ENCODE assay signal across 8 cellular contexts in genomic region chr1:59290173-59290954, GRCh38. TPM values are rescaled to one million over a fixed set of nuclear protein-coding genes. Genes with fewer than 3 reads are reported as not detected.
DNase-seq lines count a peak whose midpoint lies in the region; ATAC-seq and TF ChIP-seq lines count a peak whose summit lies in the region.

No MANE protein-coding gene starts in this region.

- H2AFZ ChIP-seq in H9 (ENCODE audit: low read length) = no peak overlapping the region

- peaks cover 2% of the 10 kb centered on the region; the same call in 1 of the 2 replicates for H3K27me3 Mint-ChIP-seq in H9 (ENCODE audit: low read depth)

- no peaks in the 10 kb centered on the region for H3K9me3 ChIP-seq in H9 (ENCODE audit: control insufficient read depth, low read depth, low read length)

- TF ChIP-seq CTCF in H9 (conservative IDR thresholded peaks at IDR 0.05) (peak; percentile 75), WI38 (IDR thresholded peaks at IDR 0.05; ENCODE audit: low read depth, low read length) (peak; percentile 22; the same call in 1 of the 2 replicates)

- peaks cover 2 to 3% of the 10 kb centered on the region in 2 experiments; a peak in 1 of 4 replicates for H3K4me1 Mint-ChIP-seq in H9

- no peaks in the 10 kb centered on the region for H3K79me2 ChIP-seq in H9 (ENCODE audit: insufficient read depth, low read length)

- H2BK12ac ChIP-seq in H9 (ENCODE audit: insufficient read length, low read depth, low read length) = no peak overlapping the region

- H3K4me2 ChIP-seq in H9 (ENCODE audit: insufficient read depth, insufficient read length, low read length) = no peak overlapping the region

- H4K91ac ChIP-seq in H9 (ENCODE audit: insufficient read length, low read depth, low read length) = no peak overlapping the region

- no peak overlapping the region for H3K56ac ChIP-seq in H9 (ENCODE audit: insufficient read length, low read depth, low read length)

- peak; percentile 69 for DNase-seq in Right ventricle myocardium inferior (ENCODE audit: missing footprints)
- DNase-seq in cardiac septum (ENCODE audit: low spot score) = no peak
- DNase-seq in H9 = peak; percentile 73
- DNase-seq in LoVo (ENCODE audit: low spot score) = peak; percentile 39
- DNase-seq in iPS-NIHi7 (ENCODE audit: extremely low spot score) = peak; percentile 66
- DNase-seq in stimulated activated naive CD4-positive, alpha-beta T cell treated with Interleukin-2 at 50 U/mL for 16 hours (lab: John Stamatoyannopoulos, UW) = no peak
- DNase-seq in NCI-H1930 (lab: John Stamatoyannopoulos, UW) = no peak

- no peaks in the 10 kb centered on the region for H3K79me1 ChIP-seq in H9 (ENCODE audit: insufficient read depth, low read depth, low read length, poor library complexity, severe bottlenecking)

- WGBS in H9 (ENCODE audit: extremely low coverage, insufficient read length, low lambda C conversion rate) = 100% methylated on average over 1 of the region's 9 CpGs

- H3K9ac ChIP-seq in H9 (ENCODE audit: extremely low read depth, insufficient read length, low read length) = no peak overlapping the region

- H2BK20ac ChIP-seq in H9 (ENCODE audit: low read depth, low read length, poor library complexity, severe bottlenecking) = no peak overlapping the region

- H3K27ac Mint-ChIP-seq in H9 = no peak overlapping the region

- no peaks in the 10 kb centered on the region for H3K36me3 Mint-ChIP-seq in H9 (ENCODE audit: insufficient read depth in 1 of 3, low read depth in 3 of 3)

- no peaks in the 10 kb centered on the region for H3K9me3 Mint-ChIP-seq in H9

- H3K4me3 Mint-ChIP-seq in H9 = no peak overlapping the region

- no peak for ATAC-seq in Right ventricle myocardium inferior

- H3K27ac ChIP-seq in H9 (ENCODE audit: insufficient read length, low read depth, low read length) = no peak overlapping the region

- H3K4me3 ChIP-seq in WI38 (ENCODE audit: low read depth, low read length) = no peak overlapping the region

- H4K8ac ChIP-seq in H9 (replicated peaks; ENCODE audit: insufficient read length, low read depth, low read length) = no peak overlapping the region

- H2BK5ac ChIP-seq in H9 (ENCODE audit: insufficient read length, low read length) = no peak overlapping the region

- H2BK120ac ChIP-seq in H9 (ENCODE audit: low read depth, low read length, poor library complexity, severe bottlenecking) = no peak overlapping the region

- H4K5ac ChIP-seq in H9 (ENCODE audit: insufficient read length, low read depth, low read length) = no peak overlapping the region

- H3K23ac ChIP-seq in H9 (ENCODE audit: insufficient read length, low read depth, low read length) = no peak overlapping the region

- H3T11ph ChIP-seq in H9 (ENCODE audit: low read length) = no peak overlapping the region

- H3K14ac ChIP-seq in H9 (ENCODE audit: insufficient read depth, low read length) = no peak overlapping the region

- H3K4me1 ChIP-seq in H9 (ENCODE audit: insufficient read depth, low read length) = no peaks in the 10 kb centered on the region

- H4K20me1 ChIP-seq in H9 (ENCODE audit: control insufficient read depth, insufficient read depth, insufficient read length) = no peaks in the 10 kb centered on the region

- no peak overlapping the region for H3K4ac ChIP-seq in H9 (ENCODE audit: low read depth, low read length)

- intact Hi-C loops in Right ventricle myocardium inferior (cut with DNase I) = loop anchor here (10.0 kb wide), 2 partner anchors 86 to 306 kb away; no protein-coding TSS in a partner anchor
- intact Hi-C loops in cardiac septum (cut with DNase I) = loop anchor here (10.0 kb wide), 2 partner anchors 464 to 476 kb away; no protein-coding TSS in a partner anchor

- no peak overlapping the region for H2AK5ac ChIP-seq in H9 (ENCODE audit: insufficient read length, low read length)

- H3K23me2 ChIP-seq in H9 (ENCODE audit: insufficient read length, low read depth, low read length, poor library complexity, severe bottlenecking) = no peaks in the 10 kb centered on the region

- no peak overlapping the region for H2BK15ac ChIP-seq in H9 (ENCODE audit: low read depth, low read length)

- H3K27me3 ChIP-seq in H9 (ENCODE audit: insufficient read depth, low read length) = no peaks in the 10 kb centered on the region

- H3K18ac ChIP-seq in H9 (ENCODE audit: insufficient read length, low read depth, low read length) = no peak overlapping the region

RNA-seq across cellular contexts. Expression of gene FGGY, which starts 6.5 kb away (rescaled TPM):
- total RNA-seq in Right ventricle myocardium inferior = 28.5 TPM
- total RNA-seq in cardiac septum = 20.5 TPM
- total RNA-seq in H9 (2021) = 10.6 and 14.6 TPM in 2 replicates

Comparison
In these comparisons a context has a peak if more than half of its experiments do, and no peak if none do; other contexts are left out.
1. DNase-seq: peak in Right ventricle myocardium inferior (single experiment), H9 (single experiment), LoVo (single experiment) and iPS-NIHi7 (single experiment); none in cardiac septum (single experiment), stimulated activated naive CD4-positive, alpha-beta T cell treated with Interleukin-2 at 50 U/mL for 16 hours (single experiment) and NCI-H1930 (0 of 2).